Comparison of ENCODE assay signal across 1 cellular context in the genomic region with DNA sequence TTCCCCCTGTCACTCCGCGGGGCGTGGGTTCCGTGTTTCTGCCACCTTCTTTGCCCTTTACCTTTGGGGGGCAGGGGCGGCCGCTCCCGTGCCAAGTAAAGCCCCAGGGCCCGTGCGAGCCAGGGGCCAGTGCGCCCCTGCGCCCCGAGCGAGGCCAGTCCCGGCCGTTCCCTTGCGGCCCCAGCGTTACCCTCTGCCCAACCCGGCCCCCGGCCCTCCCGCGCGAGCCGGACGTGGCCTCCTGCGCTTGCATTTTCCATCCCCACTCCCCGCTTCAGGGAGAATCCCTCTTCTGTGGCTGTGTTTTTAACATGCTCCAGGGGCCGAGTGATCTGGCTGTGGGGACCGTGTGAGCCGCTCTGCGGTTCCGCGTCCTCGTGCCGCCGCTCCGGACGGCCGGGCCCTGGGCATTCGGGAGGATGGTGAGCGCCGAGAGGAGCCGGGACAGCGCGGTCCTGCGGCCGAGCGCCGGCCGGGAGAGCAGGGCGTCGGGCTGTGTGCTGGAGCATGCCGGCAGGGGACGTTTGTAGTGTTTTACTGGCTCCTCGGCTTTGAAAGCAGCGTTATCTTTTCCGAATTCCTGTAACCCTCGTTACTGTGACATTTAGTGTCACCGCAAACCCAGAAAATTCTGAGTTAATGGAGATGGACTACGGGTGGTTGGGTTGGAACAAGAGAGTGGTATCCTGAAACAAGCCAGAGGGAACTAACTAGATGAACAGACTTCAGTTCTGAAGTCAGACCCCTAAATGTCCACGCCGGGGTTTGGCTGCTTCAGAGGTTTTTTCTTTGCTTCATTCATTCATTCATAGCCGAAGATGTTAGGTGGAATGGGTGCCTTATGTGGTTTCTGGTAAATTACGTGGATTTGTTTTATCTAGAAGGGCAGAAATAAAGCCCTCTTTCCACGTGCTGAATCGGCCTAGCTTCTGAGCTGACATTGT.
TF ChIP-seq lines count a peak whose summit lies in the region.

No MANE protein-coding gene starts in this region.

TF ChIP-seq in K562, 482 proteins besides CTCF, POLR2A, EP300 and RAD21 (continued from another document and continues in another):
- TF ChIP-seq, protein P1, sequence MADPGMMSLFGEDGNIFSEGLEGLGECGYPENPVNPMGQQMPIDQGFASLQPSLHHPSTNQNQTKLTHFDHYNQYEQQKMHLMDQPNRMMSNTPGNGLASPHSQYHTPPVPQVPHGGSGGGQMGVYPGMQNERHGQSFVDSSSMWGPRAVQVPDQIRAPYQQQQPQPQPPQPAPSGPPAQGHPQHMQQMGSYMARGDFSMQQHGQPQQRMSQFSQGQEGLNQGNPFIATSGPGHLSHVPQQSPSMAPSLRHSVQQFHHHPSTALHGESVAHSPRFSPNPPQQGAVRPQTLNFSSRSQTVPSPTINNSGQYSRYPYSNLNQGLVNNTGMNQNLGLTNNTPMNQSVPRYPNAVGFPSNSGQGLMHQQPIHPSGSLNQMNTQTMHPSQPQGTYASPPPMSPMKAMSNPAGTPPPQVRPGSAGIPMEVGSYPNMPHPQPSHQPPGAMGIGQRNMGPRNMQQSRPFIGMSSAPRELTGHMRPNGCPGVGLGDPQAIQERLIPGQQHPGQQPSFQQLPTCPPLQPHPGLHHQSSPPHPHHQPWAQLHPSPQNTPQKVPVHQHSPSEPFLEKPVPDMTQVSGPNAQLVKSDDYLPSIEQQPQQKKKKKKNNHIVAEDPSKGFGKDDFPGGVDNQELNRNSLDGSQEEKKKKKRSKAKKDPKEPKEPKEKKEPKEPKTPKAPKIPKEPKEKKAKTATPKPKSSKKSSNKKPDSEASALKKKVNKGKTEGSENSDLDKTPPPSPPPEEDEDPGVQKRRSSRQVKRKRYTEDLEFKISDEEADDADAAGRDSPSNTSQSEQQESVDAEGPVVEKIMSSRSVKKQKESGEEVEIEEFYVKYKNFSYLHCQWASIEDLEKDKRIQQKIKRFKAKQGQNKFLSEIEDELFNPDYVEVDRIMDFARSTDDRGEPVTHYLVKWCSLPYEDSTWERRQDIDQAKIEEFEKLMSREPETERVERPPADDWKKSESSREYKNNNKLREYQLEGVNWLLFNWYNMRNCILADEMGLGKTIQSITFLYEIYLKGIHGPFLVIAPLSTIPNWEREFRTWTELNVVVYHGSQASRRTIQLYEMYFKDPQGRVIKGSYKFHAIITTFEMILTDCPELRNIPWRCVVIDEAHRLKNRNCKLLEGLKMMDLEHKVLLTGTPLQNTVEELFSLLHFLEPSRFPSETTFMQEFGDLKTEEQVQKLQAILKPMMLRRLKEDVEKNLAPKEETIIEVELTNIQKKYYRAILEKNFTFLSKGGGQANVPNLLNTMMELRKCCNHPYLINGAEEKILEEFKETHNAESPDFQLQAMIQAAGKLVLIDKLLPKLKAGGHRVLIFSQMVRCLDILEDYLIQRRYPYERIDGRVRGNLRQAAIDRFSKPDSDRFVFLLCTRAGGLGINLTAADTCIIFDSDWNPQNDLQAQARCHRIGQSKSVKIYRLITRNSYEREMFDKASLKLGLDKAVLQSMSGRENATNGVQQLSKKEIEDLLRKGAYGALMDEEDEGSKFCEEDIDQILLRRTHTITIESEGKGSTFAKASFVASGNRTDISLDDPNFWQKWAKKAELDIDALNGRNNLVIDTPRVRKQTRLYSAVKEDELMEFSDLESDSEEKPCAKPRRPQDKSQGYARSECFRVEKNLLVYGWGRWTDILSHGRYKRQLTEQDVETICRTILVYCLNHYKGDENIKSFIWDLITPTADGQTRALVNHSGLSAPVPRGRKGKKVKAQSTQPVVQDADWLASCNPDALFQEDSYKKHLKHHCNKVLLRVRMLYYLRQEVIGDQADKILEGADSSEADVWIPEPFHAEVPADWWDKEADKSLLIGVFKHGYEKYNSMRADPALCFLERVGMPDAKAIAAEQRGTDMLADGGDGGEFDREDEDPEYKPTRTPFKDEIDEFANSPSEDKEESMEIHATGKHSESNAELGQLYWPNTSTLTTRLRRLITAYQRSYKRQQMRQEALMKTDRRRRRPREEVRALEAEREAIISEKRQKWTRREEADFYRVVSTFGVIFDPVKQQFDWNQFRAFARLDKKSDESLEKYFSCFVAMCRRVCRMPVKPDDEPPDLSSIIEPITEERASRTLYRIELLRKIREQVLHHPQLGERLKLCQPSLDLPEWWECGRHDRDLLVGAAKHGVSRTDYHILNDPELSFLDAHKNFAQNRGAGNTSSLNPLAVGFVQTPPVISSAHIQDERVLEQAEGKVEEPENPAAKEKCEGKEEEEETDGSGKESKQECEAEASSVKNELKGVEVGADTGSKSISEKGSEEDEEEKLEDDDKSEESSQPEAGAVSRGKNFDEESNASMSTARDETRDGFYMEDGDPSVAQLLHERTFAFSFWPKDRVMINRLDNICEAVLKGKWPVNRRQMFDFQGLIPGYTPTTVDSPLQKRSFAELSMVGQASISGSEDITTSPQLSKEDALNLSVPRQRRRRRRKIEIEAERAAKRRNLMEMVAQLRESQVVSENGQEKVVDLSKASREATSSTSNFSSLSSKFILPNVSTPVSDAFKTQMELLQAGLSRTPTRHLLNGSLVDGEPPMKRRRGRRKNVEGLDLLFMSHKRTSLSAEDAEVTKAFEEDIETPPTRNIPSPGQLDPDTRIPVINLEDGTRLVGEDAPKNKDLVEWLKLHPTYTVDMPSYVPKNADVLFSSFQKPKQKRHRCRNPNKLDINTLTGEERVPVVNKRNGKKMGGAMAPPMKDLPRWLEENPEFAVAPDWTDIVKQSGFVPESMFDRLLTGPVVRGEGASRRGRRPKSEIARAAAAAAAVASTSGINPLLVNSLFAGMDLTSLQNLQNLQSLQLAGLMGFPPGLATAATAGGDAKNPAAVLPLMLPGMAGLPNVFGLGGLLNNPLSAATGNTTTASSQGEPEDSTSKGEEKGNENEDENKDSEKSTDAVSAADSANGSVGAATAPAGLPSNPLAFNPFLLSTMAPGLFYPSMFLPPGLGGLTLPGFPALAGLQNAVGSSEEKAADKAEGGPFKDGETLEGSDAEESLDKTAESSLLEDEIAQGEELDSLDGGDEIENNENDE (IDR thresholded peaks at IDR 0.05; ENCODE audit: low read depth, low read length) = no peak
- no peak for TF ChIP-seq ZNF77 (CRISPR knock-in tag; IDR thresholded peaks at IDR 0.05)
- TF ChIP-seq, protein P2, sequence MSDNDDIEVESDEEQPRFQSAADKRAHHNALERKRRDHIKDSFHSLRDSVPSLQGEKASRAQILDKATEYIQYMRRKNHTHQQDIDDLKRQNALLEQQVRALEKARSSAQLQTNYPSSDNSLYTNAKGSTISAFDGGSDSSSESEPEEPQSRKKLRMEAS (CRISPR knock-in tag; IDR thresholded peaks at IDR 0.05) = peak; percentile 89
- no peak for TF ChIP-seq E2F3 (CRISPR knock-in tag; IDR thresholded peaks at IDR 0.05)
- TF ChIP-seq, protein P3, sequence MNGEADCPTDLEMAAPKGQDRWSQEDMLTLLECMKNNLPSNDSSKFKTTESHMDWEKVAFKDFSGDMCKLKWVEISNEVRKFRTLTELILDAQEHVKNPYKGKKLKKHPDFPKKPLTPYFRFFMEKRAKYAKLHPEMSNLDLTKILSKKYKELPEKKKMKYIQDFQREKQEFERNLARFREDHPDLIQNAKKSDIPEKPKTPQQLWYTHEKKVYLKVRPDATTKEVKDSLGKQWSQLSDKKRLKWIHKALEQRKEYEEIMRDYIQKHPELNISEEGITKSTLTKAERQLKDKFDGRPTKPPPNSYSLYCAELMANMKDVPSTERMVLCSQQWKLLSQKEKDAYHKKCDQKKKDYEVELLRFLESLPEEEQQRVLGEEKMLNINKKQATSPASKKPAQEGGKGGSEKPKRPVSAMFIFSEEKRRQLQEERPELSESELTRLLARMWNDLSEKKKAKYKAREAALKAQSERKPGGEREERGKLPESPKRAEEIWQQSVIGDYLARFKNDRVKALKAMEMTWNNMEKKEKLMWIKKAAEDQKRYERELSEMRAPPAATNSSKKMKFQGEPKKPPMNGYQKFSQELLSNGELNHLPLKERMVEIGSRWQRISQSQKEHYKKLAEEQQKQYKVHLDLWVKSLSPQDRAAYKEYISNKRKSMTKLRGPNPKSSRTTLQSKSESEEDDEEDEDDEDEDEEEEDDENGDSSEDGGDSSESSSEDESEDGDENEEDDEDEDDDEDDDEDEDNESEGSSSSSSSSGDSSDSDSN (IDR thresholded peaks at IDR 0.05; ENCODE audit: borderline replicate concordance in 1 of 2, low read depth in 2 of 2, low read length in 2 of 2) = peak; percentile 99 to 100
- TF ChIP-seq SAFB (IDR thresholded peaks at IDR 0.05; ENCODE audit: borderline replicate concordance, low read depth, low read length) = no peak
- no peak for TF ChIP-seq ILF3 (IDR thresholded peaks at IDR 0.05; ENCODE audit: borderline replicate concordance)
- TF ChIP-seq RHOXF2B (CRISPR knock-in tag; conservative IDR thresholded peaks at IDR 0.05) = no peak
- no peak for TF ChIP-seq CBX2 (IDR thresholded peaks at IDR 0.05; ENCODE audit: insufficient read depth, low read length, poor library complexity, severe bottlenecking)
- TF ChIP-seq ARNT (IDR thresholded peaks at IDR 0.05) = no peak
- 0 out of 4 replicates have a peak, but pooled peaks of 1 of the 2 experiments have one; percentile 29 for TF ChIP-seq NRF1 (conservative IDR thresholded peaks at IDR 0.05 in 1 of 2, IDR thresholded peaks at IDR 0.05 in 1 of 2)
- TF ChIP-seq KHSRP (IDR thresholded peaks at IDR 0.05) = no peak
- no peak for TF ChIP-seq MBD2 (IDR thresholded peaks at IDR 0.05; ENCODE audit: borderline replicate concordance, low read depth)
- TF ChIP-seq, protein P4, sequence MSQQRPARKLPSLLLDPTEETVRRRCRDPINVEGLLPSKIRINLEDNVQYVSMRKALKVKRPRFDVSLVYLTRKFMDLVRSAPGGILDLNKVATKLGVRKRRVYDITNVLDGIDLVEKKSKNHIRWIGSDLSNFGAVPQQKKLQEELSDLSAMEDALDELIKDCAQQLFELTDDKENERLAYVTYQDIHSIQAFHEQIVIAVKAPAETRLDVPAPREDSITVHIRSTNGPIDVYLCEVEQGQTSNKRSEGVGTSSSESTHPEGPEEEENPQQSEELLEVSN (IDR thresholded peaks at IDR 0.05; ENCODE audit: borderline replicate concordance in 1 of 2, extremely low read depth in 1 of 2, insufficient read depth in 1 of 2, insufficient read length in 1 of 2, low read depth in 1 of 2, low read length in 1 of 2, poor library complexity in 1 of 2, severe bottlenecking in 1 of 2) = peak; percentile 10 to 83
- TF ChIP-seq CBX1 (IDR thresholded peaks at IDR 0.05; ENCODE audit: low read depth) = 0 out of 2 replicates have a peak, but pooled peaks have one; percentile 66
- no peak for TF ChIP-seq SLC30A9 (CRISPR knock-in tag; IDR thresholded peaks at IDR 0.05)
- TF ChIP-seq SIRT6 (IDR thresholded peaks at IDR 0.05; ENCODE audit: low read depth, low read length) = no peak
- 0 out of 2 replicates have a peak, but pooled peaks have one; percentile 37 for TF ChIP-seq ETV5 (CRISPR knock-in tag; IDR thresholded peaks at IDR 0.05; ENCODE audit: low read depth)
- no peak for TF ChIP-seq ZNF175 (CRISPR knock-in tag; IDR thresholded peaks at IDR 0.05; ENCODE audit: low read depth)
- no peak for TF ChIP-seq SMARCB1 (IDR thresholded peaks at IDR 0.05; ENCODE audit: insufficient read length, low read depth)
- TF ChIP-seq ESRRA (IDR thresholded peaks at IDR 0.05; ENCODE audit: borderline replicate concordance, low read depth) = no peak; the same call in 1 of the 2 replicates
- no peak for TF ChIP-seq TCF3 (CRISPR knock-in tag; IDR thresholded peaks at IDR 0.05)
- no peak for TF ChIP-seq ADNP (tag; IDR thresholded peaks at IDR 0.05)
- TF ChIP-seq, protein P5, sequence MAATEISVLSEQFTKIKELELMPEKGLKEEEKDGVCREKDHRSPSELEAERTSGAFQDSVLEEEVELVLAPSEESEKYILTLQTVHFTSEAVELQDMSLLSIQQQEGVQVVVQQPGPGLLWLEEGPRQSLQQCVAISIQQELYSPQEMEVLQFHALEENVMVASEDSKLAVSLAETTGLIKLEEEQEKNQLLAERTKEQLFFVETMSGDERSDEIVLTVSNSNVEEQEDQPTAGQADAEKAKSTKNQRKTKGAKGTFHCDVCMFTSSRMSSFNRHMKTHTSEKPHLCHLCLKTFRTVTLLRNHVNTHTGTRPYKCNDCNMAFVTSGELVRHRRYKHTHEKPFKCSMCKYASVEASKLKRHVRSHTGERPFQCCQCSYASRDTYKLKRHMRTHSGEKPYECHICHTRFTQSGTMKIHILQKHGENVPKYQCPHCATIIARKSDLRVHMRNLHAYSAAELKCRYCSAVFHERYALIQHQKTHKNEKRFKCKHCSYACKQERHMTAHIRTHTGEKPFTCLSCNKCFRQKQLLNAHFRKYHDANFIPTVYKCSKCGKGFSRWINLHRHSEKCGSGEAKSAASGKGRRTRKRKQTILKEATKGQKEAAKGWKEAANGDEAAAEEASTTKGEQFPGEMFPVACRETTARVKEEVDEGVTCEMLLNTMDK (IDR thresholded peaks at IDR 0.05; ENCODE audit: borderline replicate concordance, insufficient read depth, low read depth, low read length, poor library complexity, severe bottlenecking) = no peak
- TF ChIP-seq EP400 (IDR thresholded peaks at IDR 0.05) = no peak
- TF ChIP-seq MAFF (IDR thresholded peaks at IDR 0.05; ENCODE audit: low read length) = no peak
- TF ChIP-seq PRPF4 (IDR thresholded peaks at IDR 0.05; ENCODE audit: insufficient read depth, low read depth, low read length, poor library complexity, severe bottlenecking) = peak; percentile 36
- TF ChIP-seq, protein P6, sequence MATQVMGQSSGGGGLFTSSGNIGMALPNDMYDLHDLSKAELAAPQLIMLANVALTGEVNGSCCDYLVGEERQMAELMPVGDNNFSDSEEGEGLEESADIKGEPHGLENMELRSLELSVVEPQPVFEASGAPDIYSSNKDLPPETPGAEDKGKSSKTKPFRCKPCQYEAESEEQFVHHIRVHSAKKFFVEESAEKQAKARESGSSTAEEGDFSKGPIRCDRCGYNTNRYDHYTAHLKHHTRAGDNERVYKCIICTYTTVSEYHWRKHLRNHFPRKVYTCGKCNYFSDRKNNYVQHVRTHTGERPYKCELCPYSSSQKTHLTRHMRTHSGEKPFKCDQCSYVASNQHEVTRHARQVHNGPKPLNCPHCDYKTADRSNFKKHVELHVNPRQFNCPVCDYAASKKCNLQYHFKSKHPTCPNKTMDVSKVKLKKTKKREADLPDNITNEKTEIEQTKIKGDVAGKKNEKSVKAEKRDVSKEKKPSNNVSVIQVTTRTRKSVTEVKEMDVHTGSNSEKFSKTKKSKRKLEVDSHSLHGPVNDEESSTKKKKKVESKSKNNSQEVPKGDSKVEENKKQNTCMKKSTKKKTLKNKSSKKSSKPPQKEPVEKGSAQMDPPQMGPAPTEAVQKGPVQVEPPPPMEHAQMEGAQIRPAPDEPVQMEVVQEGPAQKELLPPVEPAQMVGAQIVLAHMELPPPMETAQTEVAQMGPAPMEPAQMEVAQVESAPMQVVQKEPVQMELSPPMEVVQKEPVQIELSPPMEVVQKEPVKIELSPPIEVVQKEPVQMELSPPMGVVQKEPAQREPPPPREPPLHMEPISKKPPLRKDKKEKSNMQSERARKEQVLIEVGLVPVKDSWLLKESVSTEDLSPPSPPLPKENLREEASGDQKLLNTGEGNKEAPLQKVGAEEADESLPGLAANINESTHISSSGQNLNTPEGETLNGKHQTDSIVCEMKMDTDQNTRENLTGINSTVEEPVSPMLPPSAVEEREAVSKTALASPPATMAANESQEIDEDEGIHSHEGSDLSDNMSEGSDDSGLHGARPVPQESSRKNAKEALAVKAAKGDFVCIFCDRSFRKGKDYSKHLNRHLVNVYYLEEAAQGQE (CRISPR knock-in tag; IDR thresholded peaks at IDR 0.05; ENCODE audit: low read depth) = 0 out of 2 replicates have a peak, but pooled peaks have one; percentile 34
- TF ChIP-seq BRD9 (IDR thresholded peaks at IDR 0.05; ENCODE audit: low read depth, partially characterized antibody) = no peak
- TF ChIP-seq, protein P7, sequence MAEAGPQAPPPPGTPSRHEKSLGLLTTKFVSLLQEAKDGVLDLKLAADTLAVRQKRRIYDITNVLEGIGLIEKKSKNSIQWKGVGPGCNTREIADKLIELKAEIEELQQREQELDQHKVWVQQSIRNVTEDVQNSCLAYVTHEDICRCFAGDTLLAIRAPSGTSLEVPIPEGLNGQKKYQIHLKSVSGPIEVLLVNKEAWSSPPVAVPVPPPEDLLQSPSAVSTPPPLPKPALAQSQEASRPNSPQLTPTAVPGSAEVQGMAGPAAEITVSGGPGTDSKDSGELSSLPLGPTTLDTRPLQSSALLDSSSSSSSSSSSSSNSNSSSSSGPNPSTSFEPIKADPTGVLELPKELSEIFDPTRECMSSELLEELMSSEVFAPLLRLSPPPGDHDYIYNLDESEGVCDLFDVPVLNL (CRISPR knock-in tag; IDR thresholded peaks at IDR 0.05; ENCODE audit: low read depth) = no peak
